In genomic region chr1:8078176-8078671, GRCh38 we compare ENCODE assay signal across 9 cellular contexts. TPM values are rescaled to one million over a fixed set of nuclear protein-coding genes. Genes with fewer than 3 reads are reported as not detected.
DNase-seq lines count a peak whose midpoint lies in the region; ATAC-seq lines count a peak whose summit lies in the region.
"Had no signal": no experiment of that assay in that cellular context is flagged by ENCODE, and none has a peak within 500 bp of the region (broad histone marks: within the 10 kb centered on the region; RNA-seq: fewer than 3 reads in every experiment).

No MANE protein-coding gene starts in this region.

- H3K36me3 Mint-ChIP-seq in stimulated activated effector memory CD8-positive, alpha-beta T cell treated with anti-CD3 and anti-CD28 coated beads, Interleukin-12 subunit alpha, Interleukin-12 subunit beta, amount 100 ng/mL, for 72 hours, result no peaks in the 10 kb centered on the region
- no peaks in the 10 kb centered on the region for H3K36me3 Mint-ChIP-seq in naive thymus-derived CD8-positive, alpha-beta T cell

- peaks cover 0 to 31% (median 12%) of the 10 kb centered on the region in 5 donors for H3K27me3 Mint-ChIP-seq in naive thymus-derived CD8-positive, alpha-beta T cell

- peak; percentile 78 to 86 for ATAC-seq in activated CD4-positive, CD25-positive, alpha-beta regulatory T cell treated with anti-CD3 and anti-CD28 coated beads, Interleukin-2, amount 50 U/mL, for 24 hours
- peak; percentile 83 for ATAC-seq in stimulated activated effector memory CD8-positive, alpha-beta T cell treated with anti-CD3 and anti-CD28 coated beads, Interleukin-12 subunit alpha, Interleukin-12 subunit beta, amount 100 ng/mL, for 72 hours
- ATAC-seq in naive thymus-derived CD8-positive, alpha-beta T cell, result no peak

- DNase-seq in activated CD4-positive, CD25-positive, alpha-beta regulatory T cell (lab: John Stamatoyannopoulos, UW), result no peak
- DNase-seq in SW 1271 (lab: John Stamatoyannopoulos, UW), result peak; percentile 30 to 69
- peak; percentile 74 for DNase-seq in glomerular visceral epithelial cell (ENCODE audit: extremely low spot score)
- DNase-seq in stimulated activated effector memory CD8-positive, alpha-beta T cell treated with anti-CD3 and anti-CD28 coated beads, Interleukin-12 subunit alpha, Interleukin-12 subunit beta, amount 100 ng/mL, for 72 hours (ENCODE audit: low spot score in 2 of 2), result no peak
- DNase-seq in NCI-H526 treated with DMSO at 0.1 percent for 48 hours (lab: John Stamatoyannopoulos, UW), result no peak
- no peak for DNase-seq in NCI-H1048 (lab: John Stamatoyannopoulos, UW)
- no peak for DNase-seq in naive thymus-derived CD8-positive, alpha-beta T cell
- DNase-seq: substantia nigra had no signal

- H3K4me1 Mint-ChIP-seq in stimulated activated effector memory CD8-positive, alpha-beta T cell treated with anti-CD3 and anti-CD28 coated beads, Interleukin-12 subunit alpha, Interleukin-12 subunit beta, amount 100 ng/mL, for 72 hours, result peaks cover 7% of the 10 kb centered on the region
- no peaks in the 10 kb centered on the region for H3K4me1 Mint-ChIP-seq in naive thymus-derived CD8-positive, alpha-beta T cell

- no peak overlapping the region for H3K4me3 Mint-ChIP-seq in stimulated activated effector memory CD8-positive, alpha-beta T cell treated with anti-CD3 and anti-CD28 coated beads, Interleukin-12 subunit alpha, Interleukin-12 subunit beta, amount 100 ng/mL, for 72 hours
- H3K4me3 Mint-ChIP-seq in naive thymus-derived CD8-positive, alpha-beta T cell, result no peak overlapping the region

- H3K27ac Mint-ChIP-seq in stimulated activated effector memory CD8-positive, alpha-beta T cell treated with anti-CD3 and anti-CD28 coated beads, Interleukin-12 subunit alpha, Interleukin-12 subunit beta, amount 100 ng/mL, for 72 hours, result peak overlapping the region; percentile 14
- no peak overlapping the region for H3K27ac Mint-ChIP-seq in naive thymus-derived CD8-positive, alpha-beta T cell

- POLR2A ChIA-PET in naive thymus-derived CD8-positive, alpha-beta T cell (lab: Charles Lee), result interaction anchor here (0.9 kb wide), 1 partner anchor 9 kb away, joined by 3 read pairs; no protein-coding TSS in a partner anchor

- H3K9me3 Mint-ChIP-seq in stimulated activated effector memory CD8-positive, alpha-beta T cell treated with anti-CD3 and anti-CD28 coated beads, Interleukin-12 subunit alpha, Interleukin-12 subunit beta, amount 100 ng/mL, for 72 hours, result no peaks in the 10 kb centered on the region
- no peaks in the 10 kb centered on the region for H3K9me3 Mint-ChIP-seq in naive thymus-derived CD8-positive, alpha-beta T cell

RNA-seq across cellular contexts. Expression of gene ERRFI1, which starts 52.1 kb away (rescaled TPM):
- 1 to 10 TPM; 1.0 to 2.1 TPM for total RNA-seq in naive thymus-derived CD8-positive, alpha-beta T cell
- under 1 TPM in 2 of 3 donors, not detected in 1; 0.28 to 0.42 TPM for polyA plus RNA-seq in naive thymus-derived CD8-positive, alpha-beta T cell

Comparison
In these comparisons a context has a peak if more than half of its experiments do, and no peak if none do; other contexts are left out.
1. ATAC-seq: peak in activated CD4-positive, CD25-positive, alpha-beta regulatory T cell treated with anti-CD3 and anti-CD28 coated beads, Interleukin-2, amount 50 U/mL, for 24 hours (2 of 2) and stimulated activated effector memory CD8-positive, alpha-beta T cell treated with anti-CD3 and anti-CD28 coated beads, Interleukin-12 subunit alpha, Interleukin-12 subunit beta, amount 100 ng/mL, for 72 hours (single experiment); none in naive thymus-derived CD8-positive, alpha-beta T cell (0 of 2).
2. DNase-seq: peak in SW 1271 (2 of 2) and glomerular visceral epithelial cell (single experiment); none in activated CD4-positive, CD25-positive, alpha-beta regulatory T cell (0 of 4), stimulated activated effector memory CD8-positive, alpha-beta T cell treated with anti-CD3 and anti-CD28 coated beads, Interleukin-12 subunit alpha, Interleukin-12 subunit beta, amount 100 ng/mL, for 72 hours (0 of 2), NCI-H526 treated with DMSO at 0.1 percent for 48 hours (single experiment), NCI-H1048 (single experiment) and naive thymus-derived CD8-positive, alpha-beta T cell (0 of 10).